ENCODE assay signal across 1 cellular context in genomic region chr9:16726718-16727451, GRCh38.
TF ChIP-seq lines count a peak whose summit lies in the region.

No MANE protein-coding gene starts in this region.

TF ChIP-seq in GM23338, 12 proteins besides CTCF, POLR2A, EP300 and RAD21 (continued from another document):
- TF ChIP-seq ZNF462 (CRISPR knock-in tag; IDR thresholded peaks at IDR 0.05), result no peak
- no peak for TF ChIP-seq STAT1 (IDR thresholded peaks at IDR 0.05; ENCODE audit: unreplicated experiment)
- TF ChIP-seq ETS1 (IDR thresholded peaks at IDR 0.05), result no peak
- TF ChIP-seq CREB1 (CRISPR knock-in tag; IDR thresholded peaks at IDR 0.05; ENCODE audit: low read depth), result 0 out of 2 replicates have a peak, but pooled peaks have one; percentile 16
- TF ChIP-seq EZH2phosphoT487 (IDR thresholded peaks at IDR 0.05; ENCODE audit: unreplicated experiment), result no peak
TF ChIP-seq in GM23338: peak in this region for 2.
